ENCODE assay signal across 8 cellular contexts in the genomic region with DNA sequence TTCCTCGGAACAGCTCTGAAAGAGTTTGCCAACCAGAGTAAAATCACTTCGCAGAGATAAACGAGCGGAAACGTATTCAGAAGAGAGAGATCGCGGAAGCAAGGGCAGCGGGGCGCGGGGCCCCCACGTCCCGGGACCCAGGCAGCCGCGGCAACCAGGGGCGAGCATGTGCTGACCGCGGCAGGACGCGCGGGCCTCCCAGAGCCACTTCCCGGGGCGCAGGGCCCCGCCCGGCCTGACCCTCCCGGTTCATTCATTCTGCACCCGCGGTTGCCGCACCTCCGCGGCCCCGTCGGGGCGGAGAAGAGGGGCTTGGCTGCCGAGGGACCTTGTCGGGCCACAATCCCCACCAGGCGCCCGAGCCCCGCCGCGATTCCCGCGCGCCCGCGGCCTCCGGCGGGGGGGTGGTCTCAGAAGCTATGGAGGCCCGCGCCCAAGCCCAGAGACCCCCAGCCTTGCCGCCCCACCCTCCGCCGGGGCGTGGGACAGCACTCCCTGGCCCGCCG. TPM values are rescaled to one million over a fixed set of nuclear protein-coding genes. Genes with fewer than 3 reads are reported as not detected.
DNase-seq lines count a peak whose midpoint lies in the region; ATAC-seq, FAIRE-seq and TF ChIP-seq lines count a peak whose summit lies in the region.

No MANE protein-coding gene starts in this region.

- peaks cover 50% of the 10 kb centered on the region for H3K4me1 Mint-ChIP-seq in T-helper 1 cell treated with Interleukin-12 subunit alpha and Interleukin-12 subunit beta and Interleukin-4 antibody, amounts not matched to agents 30 μg/mL and 1 μg/mL, for 36 hours (ENCODE audit: low read depth)
- H3K4me1 Mint-ChIP-seq in brain, result peaks cover 58% of the 10 kb centered on the region

- no peak overlapping the region for H2AFZ ChIP-seq in keratinocyte (ENCODE audit: control insufficient read depth, low read length)

- FAIRE-seq in keratinocyte (lab: Jason Lieb, UNC), result no peak

- dilution Hi-C loops in keratinocyte (cut with MboI; ENCODE audit: extremely low pct_ligation_motif_present, low sequenced_read_pairs), result no loop called here

- peak overlapping the region; percentile 96 to 100 (median 99) for H3K27ac ChIP-seq in BLaER1 treated with 17β-estradiol and CSF1 and Interleukin-3, amounts not matched to agents 10 nM and 100 nM
- peak overlapping the region; percentile 87 for H3K27ac ChIP-seq in keratinocyte (ENCODE audit: control insufficient read depth, insufficient read depth, low read length)

- no peaks in the 10 kb centered on the region for H3K9me3 Mint-ChIP-seq in T-helper 1 cell treated with Interleukin-12 subunit alpha and Interleukin-12 subunit beta and Interleukin-4 antibody, amounts not matched to agents 30 μg/mL and 1 μg/mL, for 36 hours
- H3K9me3 Mint-ChIP-seq in brain, result no peaks in the 10 kb centered on the region

- peak overlapping the region; percentile 76 to 92 (median 86) for H3K4me2 ChIP-seq in BLaER1 treated with 17β-estradiol and CSF1 and Interleukin-3, amounts not matched to agents 10 nM and 100 nM
- peak overlapping the region; percentile 93 for H3K4me2 ChIP-seq in keratinocyte (ENCODE audit: control insufficient read depth, extremely low read depth, insufficient read depth, low read depth, low read length)

- peak overlapping the region; percentile 96 for H3K4me3 Mint-ChIP-seq in T-helper 1 cell treated with Interleukin-12 subunit alpha and Interleukin-12 subunit beta and Interleukin-4 antibody, amounts not matched to agents 30 μg/mL and 1 μg/mL, for 36 hours
- H3K4me3 Mint-ChIP-seq in brain, result peak overlapping the region; percentile 90 to 98 (median 95)

- H3K9ac ChIP-seq in BLaER1 treated with 17β-estradiol and CSF1 and Interleukin-3, amounts not matched to agents 10 nM and 100 nM, result peak overlapping the region; percentile 95 to 100 (median 99)
- H3K9ac ChIP-seq in keratinocyte (ENCODE audit: control insufficient read depth, extremely low read depth, insufficient read depth, low read length), result peak overlapping the region; percentile 86

- no peaks in the 10 kb centered on the region for H3K27me3 Mint-ChIP-seq in T-helper 1 cell treated with Interleukin-12 subunit alpha and Interleukin-12 subunit beta and Interleukin-4 antibody, amounts not matched to agents 30 μg/mL and 1 μg/mL, for 36 hours (ENCODE audit: low read depth)
- H3K27me3 Mint-ChIP-seq in brain, result peaks cover 10% of the 10 kb centered on the region

- H3K4me1 ChIP-seq in BLaER1 treated with 17β-estradiol and CSF1 and Interleukin-3, amounts not matched to agents 10 nM and 100 nM, result peaks cover 45 to 54% (median 53%) of the 10 kb centered on the region in 10 experiments
- H3K4me1 ChIP-seq in keratinocyte (ENCODE audit: control insufficient read depth, extremely low read depth, insufficient read depth, low read length), result peaks cover 35% of the 10 kb centered on the region

- peaks cover 0 to 8% (median 0%) of the 10 kb centered on the region in 11 experiments; a peak in 4 of 22 replicates for H3K36me3 ChIP-seq in BLaER1 treated with 17β-estradiol and CSF1 and Interleukin-3, amounts not matched to agents 10 nM and 100 nM
- H3K36me3 ChIP-seq in keratinocyte (ENCODE audit: control insufficient read depth in 2 of 2, extremely low read depth in 1 of 2, insufficient read depth in 2 of 2, low read length in 2 of 2), result peaks cover 0 to 3% of the 10 kb centered on the region in 2 experiments

- ATAC-seq in GM21360 (IDR thresholded peaks at IDR 0.05; ENCODE audit: unreplicated experiment), result no peak
- no peak for ATAC-seq in HG03135 (IDR thresholded peaks at IDR 0.05; ENCODE audit: unreplicated experiment)

- peaks cover 2% of the 10 kb centered on the region for H3K9me1 ChIP-seq in keratinocyte (ENCODE audit: control insufficient read depth, extremely low read depth, insufficient read depth, low read length)

- no peaks in the 10 kb centered on the region for H3K27me3 ChIP-seq in BLaER1 treated with 17β-estradiol and CSF1 and Interleukin-3, amounts not matched to agents 10 nM and 100 nM
- H3K27me3 ChIP-seq in keratinocyte (ENCODE audit: control insufficient read depth, extremely low read depth, insufficient read depth, low read length), result no peaks in the 10 kb centered on the region

- peaks cover 47 to 55% (median 53%) of the 10 kb centered on the region in 11 experiments for H4K20me1 ChIP-seq in BLaER1 treated with 17β-estradiol and CSF1 and Interleukin-3, amounts not matched to agents 10 nM and 100 nM
- peaks cover 34% of the 10 kb centered on the region for H4K20me1 ChIP-seq in keratinocyte (ENCODE audit: control insufficient read depth, extremely low read depth, insufficient read depth, low read length)

- H3K36me3 Mint-ChIP-seq in T-helper 1 cell treated with Interleukin-12 subunit alpha and Interleukin-12 subunit beta and Interleukin-4 antibody, amounts not matched to agents 30 μg/mL and 1 μg/mL, for 36 hours (ENCODE audit: low read depth), result peaks cover 18% of the 10 kb centered on the region
- H3K36me3 Mint-ChIP-seq in brain, result peaks cover 5% of the 10 kb centered on the region

- DNase-seq in HCEC 1CT (peak; percentile 28), keratinocyte (ENCODE audit: low read depth, low spot score) (no peak)
- DNase-seq in stimulated activated CD4-positive, alpha-beta T cell treated with anti-CD3 and anti-CD28 coated beads, Interleukin-1b, Interleukin-23, amount 100 ng/mL, for 48 hours, result peak; percentile 35

- H3K4me3 ChIP-seq in BLaER1 treated with 17β-estradiol and CSF1 and Interleukin-3, amounts not matched to agents 10 nM and 100 nM, result peak overlapping the region; percentile 91 to 100 (median 97)
- H3K4me3 ChIP-seq in keratinocyte (ENCODE audit: control insufficient read depth in 2 of 3, extremely low read depth in 1 of 3, insufficient read depth in 2 of 3, low read depth in 1 of 3, low read length in 3 of 3), result peak overlapping the region; percentile 87 to 97 (median 96)

- TF ChIP-seq CTCF in brain (conservative IDR thresholded peaks at IDR 0.05) (no peak), keratinocyte (optimal IDR thresholded peaks at IDR 0.05 in 1 of 3, IDR thresholded peaks at IDR 0.05 in 1 of 3, conservative IDR thresholded peaks at IDR 0.05 in 1 of 3; ENCODE audit: extremely low read depth in 1 of 3, insufficient read depth in 2 of 3, low read length in 3 of 3) (no peak)

- no peaks in the 10 kb centered on the region for H3K9me3 ChIP-seq in BLaER1 treated with 17β-estradiol and CSF1 and Interleukin-3, amounts not matched to agents 10 nM and 100 nM (replicated peaks in 1 of 11)
- no peaks in the 10 kb centered on the region for H3K9me3 ChIP-seq in keratinocyte (ENCODE audit: control insufficient read depth, low read depth, low read length)

- peaks cover 56% of the 10 kb centered on the region for H3K79me2 ChIP-seq in keratinocyte (ENCODE audit: control insufficient read depth, insufficient read depth, low read length)

- peak overlapping the region; percentile 97 for H3K27ac Mint-ChIP-seq in T-helper 1 cell treated with Interleukin-12 subunit alpha and Interleukin-12 subunit beta and Interleukin-4 antibody, amounts not matched to agents 30 μg/mL and 1 μg/mL, for 36 hours
- peak overlapping the region; percentile 85 to 98 (median 94) for H3K27ac Mint-ChIP-seq in brain

RNA-seq across cellular contexts. Expression of a gene that starts 0.6 kb away (rescaled TPM):
- polyA plus RNA-seq in brain (ENCODE audit: insufficient read depth, low read depth, low replicate concordance), result 98.7 TPM
- 171 to 218 TPM (median 172 TPM) in 3 replicates for polyA plus RNA-seq in keratinocyte
- 87.0 TPM for polyA plus RNA-seq in keratinocyte (2011; ENCODE audit: low read depth)
- 131 and 214 TPM in 2 replicates for polyA plus RNA-seq in keratinocyte (2011; cell fraction: cytosol; rRNA removed)
- 78.8 and 85.8 TPM in 2 replicates for polyA plus RNA-seq in keratinocyte (2011; cell fraction: nucleus; rRNA removed)
- 136 and 169 TPM in 2 replicates for polyA plus RNA-seq in keratinocyte (2012; ENCODE audit: low replicate concordance)
- polyA minus RNA-seq in keratinocyte, result 36.5 to 147 TPM (median 110 TPM) in 3 replicates
- 118 TPM for polyA minus RNA-seq in keratinocyte (2011; cell fraction: cytosol; rRNA and poly(A)+ RNA removed)
- 18.9 and 53.1 TPM in 2 replicates for polyA minus RNA-seq in keratinocyte (2011; cell fraction: nucleus; rRNA and poly(A)+ RNA removed)

RNA-seq across cellular contexts. Expression of a gene that starts 26.1 kb away (rescaled TPM):
- polyA plus RNA-seq in brain (ENCODE audit: insufficient read depth, low read depth, low replicate concordance) (33.3 TPM), keratinocyte (55.3 to 110 TPM (median 72.1 TPM) in 3 replicates)
- 47.4 TPM for polyA plus RNA-seq in keratinocyte (2011; ENCODE audit: low read depth)
- polyA plus RNA-seq in keratinocyte (2011; cell fraction: cytosol; rRNA removed), result 67.5 and 153 TPM in 2 replicates
- polyA plus RNA-seq in keratinocyte (2011; cell fraction: nucleus; rRNA removed), result 49.5 and 60.5 TPM in 2 replicates
- polyA plus RNA-seq in keratinocyte (2012; ENCODE audit: low replicate concordance), result 42.9 and 61.9 TPM in 2 replicates
- polyA minus RNA-seq in keratinocyte, result 5.5 to 94.2 TPM (median 38.6 TPM) in 3 replicates
- polyA minus RNA-seq in keratinocyte (2011; cell fraction: cytosol; rRNA and poly(A)+ RNA removed), result 21.7 TPM
- 13.0 and 28.1 TPM in 2 replicates for polyA minus RNA-seq in keratinocyte (2011; cell fraction: nucleus; rRNA and poly(A)+ RNA removed)
